In the genomic region with DNA sequence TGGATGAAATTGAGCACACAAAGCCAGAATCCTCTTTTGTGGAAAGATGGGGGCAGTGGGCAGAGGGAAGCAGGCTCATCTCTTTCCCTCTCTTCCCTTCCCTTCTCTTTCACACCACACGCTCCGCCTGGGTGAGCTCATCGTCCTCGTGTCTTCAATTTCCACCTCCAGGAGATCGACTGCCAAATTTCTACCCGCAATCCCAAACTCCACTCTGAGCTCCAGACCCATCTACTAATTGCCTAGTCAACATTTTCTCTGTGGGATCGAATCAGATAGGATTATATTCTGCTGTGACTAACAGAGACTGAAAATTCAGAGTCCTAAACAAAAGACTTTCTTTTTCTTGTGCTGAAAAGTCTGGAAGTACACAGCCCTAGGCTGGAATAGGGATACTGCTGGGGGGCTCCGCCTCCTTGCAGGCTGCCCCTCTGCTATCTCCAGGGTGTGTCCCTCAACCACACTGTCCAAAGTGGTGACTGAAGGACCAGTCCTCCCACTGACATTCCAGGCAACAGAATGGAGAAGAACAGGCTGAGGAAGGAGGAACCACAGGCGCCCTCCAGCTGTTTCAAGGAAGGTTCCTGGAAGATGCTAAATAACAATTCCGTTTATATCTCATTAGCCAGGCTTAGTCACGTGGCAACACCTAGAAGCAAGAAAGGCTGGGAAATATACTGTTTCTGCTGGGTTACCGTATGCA, we compare ENCODE assay signal across 8 cellular contexts. TPM values are rescaled to one million over a fixed set of nuclear protein-coding genes. Genes with fewer than 3 reads are reported as not detected.
A peak's percentile ranks its signal among the peaks of the same experiment; 100 is the strongest.
DNase-seq lines count a peak whose midpoint lies in the region; ATAC-seq and TF ChIP-seq lines count a peak whose summit lies in the region.
"Had no signal": no experiment of that assay in that cellular context is flagged by ENCODE, and none has a peak within 500 bp of the region (broad histone marks: within the 10 kb centered on the region; RNA-seq: fewer than 3 reads in every experiment).

No MANE protein-coding gene starts in this region.

- no peaks in the 10 kb centered on the region for H3K4me1 Mint-ChIP-seq in activated T-helper 17 cell treated with anti-CD3 and anti-CD28 coated beads, Interleukin-2, amount 50 U/mL, for 72 hours

- H3K4me3 ChIP-seq in colonic mucosa (no peak overlapping the region), osteoblast (ENCODE audit: insufficient read depth, low read length) (peak overlapping the region; percentile 34), Karpas-422 (ENCODE audit: low read length) (no peak overlapping the region)

- no peak overlapping the region for H3K9ac ChIP-seq in colonic mucosa (ENCODE audit: low read depth in 2 of 2, low read length in 2 of 2)
- no peak overlapping the region for H3K9ac ChIP-seq in Karpas-422 (ENCODE audit: low read length)

- no peaks in the 10 kb centered on the region for H3K9me2 ChIP-seq in Karpas-422 (replicated peaks; ENCODE audit: insufficient read depth, low read length)

- H3K27ac ChIP-seq in colonic mucosa (peak overlapping the region; percentile 12), osteoblast (ENCODE audit: low read depth, low read length) (no peak overlapping the region), Karpas-422 (ENCODE audit: low read length) (no peak overlapping the region)

- H3K9me3 ChIP-seq in colonic mucosa (no peaks in the 10 kb centered on the region), osteoblast (ENCODE audit: low read depth, low read length) (no peaks in the 10 kb centered on the region), Karpas-422 (ENCODE audit: low read length) (no peaks in the 10 kb centered on the region)

- H3K27ac Mint-ChIP-seq in activated T-helper 17 cell treated with anti-CD3 and anti-CD28 coated beads, Interleukin-2, amount 50 U/mL, for 72 hours = no peak overlapping the region
- H3K27ac Mint-ChIP-seq: effector memory CD8-positive, alpha-beta T cell had no signal

- H3K9me3 Mint-ChIP-seq in activated T-helper 17 cell treated with anti-CD3 and anti-CD28 coated beads, Interleukin-2, amount 50 U/mL, for 72 hours = no peaks in the 10 kb centered on the region
- H3K9me3 Mint-ChIP-seq: effector memory CD8-positive, alpha-beta T cell had no signal

- H3K27me3 Mint-ChIP-seq in activated T-helper 17 cell treated with anti-CD3 and anti-CD28 coated beads, Interleukin-2, amount 50 U/mL, for 72 hours = peaks cover 37% of the 10 kb centered on the region

- TF ChIP-seq CTCF in colonic mucosa (IDR thresholded peaks at IDR 0.05) = no peak
- no peak for TF ChIP-seq CTCF in osteoblast (IDR thresholded peaks at IDR 0.05; ENCODE audit: extremely low read depth, low read depth, low read length)

- H3K27me3 ChIP-seq in colonic mucosa (peaks cover 5% of the 10 kb centered on the region), osteoblast (ENCODE audit: insufficient read depth, low read length) (peaks cover 24% of the 10 kb centered on the region), Karpas-422 (ENCODE audit: low read length) (no peaks in the 10 kb centered on the region)

- H3K4me2 ChIP-seq in osteoblast (ENCODE audit: insufficient read depth, low read length) (peak overlapping the region; percentile 65), Karpas-422 (ENCODE audit: low read depth, low read length, poor library complexity, severe bottlenecking) (no peak overlapping the region)

- H4K20me1 ChIP-seq in osteoblast (ENCODE audit: insufficient read depth, low read length) (no peaks in the 10 kb centered on the region), Karpas-422 (ENCODE audit: insufficient read depth, low read depth, low read length) (no peaks in the 10 kb centered on the region)

- no peaks in the 10 kb centered on the region for H3K79me2 ChIP-seq in osteoblast (ENCODE audit: insufficient read depth, low read length)
- no peaks in the 10 kb centered on the region for H3K79me2 ChIP-seq in Karpas-422 (ENCODE audit: low read length)

- H3K36me3 Mint-ChIP-seq in activated T-helper 17 cell treated with anti-CD3 and anti-CD28 coated beads, Interleukin-2, amount 50 U/mL, for 72 hours (ENCODE audit: low read depth) = no peaks in the 10 kb centered on the region

- no peaks in the 10 kb centered on the region for H3K4me1 ChIP-seq in colonic mucosa
- peaks cover 11% of the 10 kb centered on the region for H3K4me1 ChIP-seq in osteoblast (ENCODE audit: insufficient read depth, low read length)
- H3K4me1 ChIP-seq in Karpas-422 (ENCODE audit: low read length) = no peaks in the 10 kb centered on the region

- intact Hi-C loops in colonic mucosa (cut with DNase I) = no loop called here

- H3K4me3 Mint-ChIP-seq in activated T-helper 17 cell treated with anti-CD3 and anti-CD28 coated beads, Interleukin-2, amount 50 U/mL, for 72 hours = no peak overlapping the region
- H3K4me3 Mint-ChIP-seq: effector memory CD8-positive, alpha-beta T cell had no signal

- H3K36me3 ChIP-seq in colonic mucosa (no peaks in the 10 kb centered on the region), osteoblast (ENCODE audit: insufficient read depth, low read length) (no peaks in the 10 kb centered on the region), Karpas-422 (ENCODE audit: insufficient read depth, low read length) (no peaks in the 10 kb centered on the region)

- H2AFZ ChIP-seq in osteoblast (ENCODE audit: low read length) = peak overlapping the region; percentile 28
- H2AFZ ChIP-seq in Karpas-422 (ENCODE audit: low read length) = no peak overlapping the region

- no peak for ATAC-seq in activated T-helper 17 cell treated with anti-CD3 and anti-CD28 coated beads, Interleukin-2, amount 50 U/mL, for 72 hours (replicated peaks)
- ATAC-seq: effector memory CD8-positive, alpha-beta T cell had no signal

- DNase-seq in ELR (ENCODE audit: low read depth) (peak; percentile 49), colonic mucosa (no peak), osteoblast (ENCODE audit: insufficient read length, low spot score, missing footprints) (peak; percentile 89), NCI-H2107 treated with DMSO at 0.1 percent for 48 hours (lab: John Stamatoyannopoulos, UW; ENCODE audit: unreplicated experiment) (no peak), Karpas-422 (no peak)
- DNase-seq: effector memory CD8-positive, alpha-beta T cell; NCI-H345 had no signal

RNA-seq across cellular contexts. Expression of a gene that starts 5.0 kb away (rescaled TPM):
- total RNA-seq in colonic mucosa = 1 to 10 TPM; 1.5 to 1.7 TPM
- total RNA-seq in osteoblast = not detected in 2 replicates
- total RNA-seq in activated T-helper 17 cell treated with anti-CD3 and anti-CD28 coated beads, Interleukin-2, amount 50 U/mL, for 72 hours = not detected
- not detected in 2 replicates for total RNA-seq in Karpas-422 (2014; rRNA removed; shearing (Covaris generic); ENCODE audit: low replicate concordance)

RNA-seq across cellular contexts. Expression of a gene that starts 15.1 kb away (rescaled TPM):
- total RNA-seq in colonic mucosa (1 to 10 TPM; 2.5 to 4.6 TPM), osteoblast (under 0.01 TPM in 1 of 2 replicates, not detected in the other)
- total RNA-seq in activated T-helper 17 cell treated with anti-CD3 and anti-CD28 coated beads, Interleukin-2, amount 50 U/mL, for 72 hours = not detected
- total RNA-seq in Karpas-422 (2014; rRNA removed; shearing (Covaris generic); ENCODE audit: low replicate concordance) = not detected in 2 replicates

RNA-seq across cellular contexts. Expression of a gene that starts 40.1 kb away (rescaled TPM):
- 10 to 100 TPM; 20.6 to 37.7 TPM for total RNA-seq in colonic mucosa
- 15.3 and 18.5 TPM in 2 replicates for total RNA-seq in osteoblast
- 10 to 100 TPM; 40.7 to 66.0 TPM for total RNA-seq in activated T-helper 17 cell treated with anti-CD3 and anti-CD28 coated beads, Interleukin-2, amount 50 U/mL, for 72 hours
- 44.1 and 60.4 TPM in 2 replicates for total RNA-seq in Karpas-422 (2014; rRNA removed; shearing (Covaris generic); ENCODE audit: low replicate concordance)

RNA-seq across cellular contexts. Expression of a gene that starts 45.7 kb away (rescaled TPM):
- 1 to 10 TPM; 6.7 to 8.1 TPM for total RNA-seq in colonic mucosa
- 3.5 and 11.2 TPM in 2 replicates for total RNA-seq in osteoblast
- not detected for total RNA-seq in activated T-helper 17 cell treated with anti-CD3 and anti-CD28 coated beads, Interleukin-2, amount 50 U/mL, for 72 hours
- total RNA-seq in Karpas-422 (2014; rRNA removed; shearing (Covaris generic); ENCODE audit: low replicate concordance) = not detected in 2 replicates

RNA-seq across cellular contexts. Expression of a gene that starts 53.8 kb away (rescaled TPM):
- total RNA-seq in colonic mucosa = not detected
- under 0.01 TPM in 1 of 2 replicates, not detected in the other for total RNA-seq in osteoblast
- total RNA-seq in activated T-helper 17 cell treated with anti-CD3 and anti-CD28 coated beads, Interleukin-2, amount 50 U/mL, for 72 hours = under 1 TPM; 0.24 TPM
- total RNA-seq in Karpas-422 (2014; rRNA removed; shearing (Covaris generic); ENCODE audit: low replicate concordance) = not detected in 2 replicates

Comparison
In these comparisons a context has a peak if more than half of its experiments do, and no peak if none do; other contexts are left out.
1. DNase-seq: peak in ELR (single experiment) and osteoblast (single experiment); none in colonic mucosa (single experiment), NCI-H2107 treated with DMSO at 0.1 percent for 48 hours (single experiment) and Karpas-422 (single experiment).